ENCODE assay signal across 24 cellular contexts in genomic region chr2:9667826-9668225, GRCh38.
"Had no signal": no experiment of that assay in that cellular context is flagged by ENCODE, and none has a peak within 500 bp of the region (broad histone marks: within the 10 kb centered on the region; RNA-seq: fewer than 3 reads in every experiment).

No MANE protein-coding gene starts in this region.

- ATAC-seq: effector memory CD8-positive, alpha-beta T cell; gastroesophageal sphincter; left lobe of liver; natural killer cell treated with Interleukin-12 subunit alpha and Interleukin-12 subunit beta and Interleukin-15 and Interleukin-18, amount 100 ng/mL, for 72 hours had no signal

- H3K4me1 ChIP-seq: ascending aorta, spleen, suprapubic skin, tibial artery, upper lobe of right lung had no signal

- H3K9me3 ChIP-seq: ascending aorta, gastroesophageal sphincter, spleen, suprapubic skin, tibial artery, upper lobe of right lung had no signal

- H3K27me3 ChIP-seq: ascending aorta, gastroesophageal sphincter, spleen, suprapubic skin, tibial artery, upper lobe of right lung had no signal

- H3K27ac ChIP-seq: ascending aorta, gastroesophageal sphincter, spleen, suprapubic skin, tibial artery, upper lobe of right lung had no signal

- H3K4me3 ChIP-seq: ascending aorta, gastroesophageal sphincter, lung, spleen, suprapubic skin, tibial artery, upper lobe of right lung had no signal

- DNase-seq: activated CD4-positive, alpha-beta memory T cell treated with anti-CD3 and anti-CD28 coated beads for 36 hours; activated CD4-positive, alpha-beta T cell treated with anti-CD3 and anti-CD28 coated beads, Interleukin-2, amount 10 ng/mL, durations not matched to agents 24 days and 14 days; activated CD4-positive, CD25-positive, alpha-beta regulatory T cell treated with anti-CD3 and anti-CD28 coated beads, Interleukin-2, amount 50 U/mL, for 72 hours; activated CD8-positive, alpha-beta memory T cell treated with anti-CD3 and anti-CD28 coated beads, Interleukin-2, amount 50 U/mL, for 4 hours; activated effector memory CD4-positive, alpha-beta T cell treated with anti-CD3 and anti-CD28 coated beads, Interleukin-2, amount 50 U/mL, for 16 hours; activated naive CD4-positive, alpha-beta T cell treated with anti-CD3 and anti-CD28 coated beads for 36 hours; activated naive CD8-positive, alpha-beta T cell treated with anti-CD3 and anti-CD28 coated beads, Interleukin-2, amount 10 ng/mL, durations not matched to agents 7 days and 5 days; activated T-cell treated with anti-CD3 and anti-CD28 coated beads, Interleukin-2, amount 50 U/mL, for 1 hour; caudate nucleus; cortex of kidney; effector memory CD8-positive, alpha-beta T cell; erythroblast; mesendoderm; spleen; stimulated activated naive CD4-positive, alpha-beta T cell; T-helper 9 cell; tibial artery; upper lobe of right lung had no signal

- H3K36me3 ChIP-seq: ascending aorta, gastroesophageal sphincter, spleen, suprapubic skin, tibial artery, upper lobe of right lung had no signal
